Comparison of ENCODE assay signal across 15 cellular contexts in the genomic region with DNA sequence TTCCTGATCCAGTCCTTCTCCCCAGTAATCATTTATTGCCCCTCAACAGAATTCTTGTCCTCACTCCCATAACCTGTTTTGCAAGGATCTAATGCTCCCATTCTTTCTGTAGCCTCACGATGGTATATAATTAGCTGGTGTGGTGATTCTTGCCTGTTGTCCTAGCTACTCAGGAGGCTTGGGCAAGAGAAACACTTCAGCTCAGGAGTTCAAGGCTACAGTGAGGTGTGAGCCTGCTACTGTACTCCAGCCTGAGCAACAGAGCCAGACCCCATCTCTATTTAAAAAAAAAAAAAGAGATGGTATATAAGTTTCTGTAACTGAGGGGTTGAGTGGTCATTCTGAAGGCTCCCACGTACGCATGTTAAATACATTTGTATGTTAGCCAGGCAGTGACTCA.
"Had no signal": no experiment of that assay in that cellular context is flagged by ENCODE, and none has a peak within 500 bp of the region (broad histone marks: within the 10 kb centered on the region; RNA-seq: fewer than 3 reads in every experiment).

No MANE protein-coding gene starts in this region.

- H3K4me3 ChIP-seq: neural progenitor cell, ovary, sigmoid colon, thoracic aorta had no signal

- H3K4me1 ChIP-seq: neural progenitor cell, sigmoid colon had no signal

- H3K4me1 Mint-ChIP-seq: activated naive CD8-positive, alpha-beta T cell treated with anti-CD3 and anti-CD28 coated beads for 36 hours had no signal

- H3K27ac ChIP-seq: neural progenitor cell, ovary, sigmoid colon, thoracic aorta had no signal

- DNase-seq: activated CD4-positive, alpha-beta T cell treated with anti-CD3 and anti-CD28 coated beads, Interleukin-2, amount 10 ng/mL, durations not matched to agents 7 days and 5 days; activated CD8-positive, alpha-beta memory T cell treated with anti-CD3 and anti-CD28 coated beads for 24 hours; activated naive CD8-positive, alpha-beta T cell treated with anti-CD3 and anti-CD28 coated beads for 36 hours; central memory CD4-positive, alpha-beta T cell; effector CD8-positive, alpha-beta T cell; foreskin fibroblast; glutamatergic neuron; hypothalamus; ovary; sigmoid colon; stimulated activated CD4-positive, alpha-beta T cell treated with anti-CD3 and anti-CD28 coated beads, Interleukin-2, amount 100 ng/mL, for 24 hours had no signal

- H3K27ac Mint-ChIP-seq: activated CD4-positive, alpha-beta T cell treated with anti-CD3 and anti-CD28 coated beads, Interleukin-2, amount 10 ng/mL, durations not matched to agents 7 days and 5 days; activated naive CD8-positive, alpha-beta T cell treated with anti-CD3 and anti-CD28 coated beads for 36 hours; brain; mesothelial cell of epicardium; neural progenitor cell had no signal

- H3K36me3 Mint-ChIP-seq: activated naive CD8-positive, alpha-beta T cell treated with anti-CD3 and anti-CD28 coated beads for 36 hours; brain; mesothelial cell of epicardium; neural progenitor cell had no signal

- H3K36me3 ChIP-seq: neural progenitor cell, ovary, sigmoid colon, thoracic aorta had no signal

- H3K27me3 Mint-ChIP-seq: activated naive CD8-positive, alpha-beta T cell treated with anti-CD3 and anti-CD28 coated beads for 36 hours had no signal

- H3K4me3 Mint-ChIP-seq: activated CD4-positive, alpha-beta T cell treated with anti-CD3 and anti-CD28 coated beads, Interleukin-2, amount 10 ng/mL, durations not matched to agents 7 days and 5 days; activated naive CD8-positive, alpha-beta T cell treated with anti-CD3 and anti-CD28 coated beads for 36 hours; mesothelial cell of epicardium; neural progenitor cell had no signal

- H3K27me3 ChIP-seq: neural progenitor cell, ovary, sigmoid colon had no signal

- H3K9me3 ChIP-seq: ovary, sigmoid colon, thoracic aorta had no signal

- H3K9me3 Mint-ChIP-seq: activated CD4-positive, alpha-beta T cell treated with anti-CD3 and anti-CD28 coated beads, Interleukin-2, amount 10 ng/mL, durations not matched to agents 7 days and 5 days; activated naive CD8-positive, alpha-beta T cell treated with anti-CD3 and anti-CD28 coated beads for 36 hours; brain; mesothelial cell of epicardium; neural progenitor cell had no signal
